16 cellular contexts compared by ENCODE assay signal in the genomic region with DNA sequence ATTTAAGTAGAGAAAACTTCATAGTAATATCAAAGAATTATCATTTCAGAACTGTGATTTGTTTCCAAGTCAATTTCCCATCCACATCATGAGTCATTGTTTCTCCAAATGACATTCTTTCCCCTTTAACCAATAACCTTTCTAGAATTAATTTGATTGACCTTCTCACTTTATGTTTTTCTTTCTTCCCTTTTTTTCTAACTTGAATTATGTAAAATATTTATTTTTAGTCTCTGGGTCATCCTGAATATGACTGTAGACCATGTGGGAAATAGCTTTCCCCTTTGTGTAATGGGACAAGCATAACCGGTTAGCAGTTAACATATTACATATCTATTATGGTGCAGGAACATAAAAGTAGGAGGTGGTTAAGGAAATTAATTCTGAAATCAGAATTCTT.
"Had no signal": no experiment of that assay in that cellular context is flagged by ENCODE, and none has a peak within 500 bp of the region (broad histone marks: within the 10 kb centered on the region; RNA-seq: fewer than 3 reads in every experiment).

No MANE protein-coding gene starts in this region.

- DNase-seq: activated CD4-positive, alpha-beta memory T cell treated with anti-CD3 and anti-CD28 coated beads, Interleukin-2, amount 10 ng/mL, durations not matched to agents 7 days and 5 days; activated CD4-positive, alpha-beta T cell treated with anti-CD3 and anti-CD28 coated beads for 48 hours; activated CD4-positive, CD25-positive, alpha-beta regulatory T cell; activated CD8-positive, alpha-beta memory T cell treated with anti-CD3 and anti-CD28 coated beads, Interleukin-2, amount 10 ng/mL, durations not matched to agents 7 days and 5 days; activated naive CD8-positive, alpha-beta T cell treated with anti-CD3 and anti-CD28 coated beads for 36 hours; amniotic stem cell; body of pancreas; caudate nucleus; effector memory CD4-positive, alpha-beta T cell; left cardiac atrium; lower lobe of right lung; sigmoid colon; stimulated activated naive CD4-positive, alpha-beta T cell; transverse colon; uterus had no signal

- ATAC-seq: activated CD8-positive, alpha-beta memory T cell treated with anti-CD3 and anti-CD28 coated beads, Interleukin-2, amount 10 ng/mL, durations not matched to agents 7 days and 5 days; body of pancreas; left cardiac atrium; lower lobe of right lung; natural killer cell treated with Interleukin-12 subunit alpha and Interleukin-12 subunit beta and Interleukin-15 and Interleukin-18, amount 100 ng/mL, for 72 hours had no signal
